24 cellular contexts compared by ENCODE assay signal in the genomic region with DNA sequence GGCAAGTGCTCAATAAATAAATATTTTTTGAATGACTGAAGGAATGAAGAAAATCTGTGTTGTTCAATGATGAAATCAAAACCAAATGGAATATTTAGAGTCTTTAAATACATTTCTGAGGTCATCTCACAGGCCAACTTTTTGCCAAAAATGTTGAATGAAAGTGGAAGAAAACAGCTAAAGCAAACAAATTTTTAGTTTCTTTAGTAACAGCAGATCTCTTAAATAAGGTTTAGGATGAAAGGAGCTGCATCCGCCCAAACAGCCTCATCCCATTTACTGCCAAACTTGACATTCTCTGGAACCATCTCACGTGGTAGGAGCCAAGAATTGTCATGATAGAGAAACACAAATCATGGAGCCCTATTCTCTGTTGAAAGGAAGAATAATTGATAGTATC. TPM values are rescaled to one million over a fixed set of nuclear protein-coding genes. Genes with fewer than 3 reads are reported as not detected.
A peak's percentile ranks its signal among the peaks of the same experiment; 100 is the strongest.
DNase-seq lines count a peak whose midpoint lies in the region; ATAC-seq, FAIRE-seq and TF ChIP-seq lines count a peak whose summit lies in the region.
"Had no signal": no experiment of that assay in that cellular context is flagged by ENCODE, and none has a peak within 500 bp of the region (broad histone marks: within the 10 kb centered on the region; RNA-seq: fewer than 3 reads in every experiment).

No MANE protein-coding gene starts in this region.

- no peak overlapping the region for H2BK12ac ChIP-seq in mesenchymal stem cell (ENCODE audit: low read length in 2 of 2)

- no peak overlapping the region for H2AK5ac ChIP-seq in mesenchymal stem cell (ENCODE audit: low read length, severe bottlenecking)

- no peak overlapping the region for H3K4me3 ChIP-seq in DND-41 (ENCODE audit: low read depth in 1 of 2, low read length in 2 of 2)
- no peak overlapping the region for H3K4me3 ChIP-seq in colonic mucosa
- no peak overlapping the region for H3K4me3 ChIP-seq in mesenchymal stem cell (ENCODE audit: insufficient read depth in 1 of 2, low read depth in 1 of 2, low read length in 2 of 2)
- H3K4me3 ChIP-seq: GM23338, hepatocyte, mucosa of descending colon, SJSA1, smooth muscle cell had no signal

- no peak overlapping the region for H3K14ac ChIP-seq in mesenchymal stem cell (ENCODE audit: low read length in 2 of 2)

- H3K9me3 ChIP-seq in DND-41 (ENCODE audit: insufficient read depth, low read length, severe bottlenecking) (no peaks in the 10 kb centered on the region), colonic mucosa (no peaks in the 10 kb centered on the region), mesenchymal stem cell (ENCODE audit: control insufficient read depth, low read length) (no peaks in the 10 kb centered on the region)
- H3K9me3 ChIP-seq: mucosa of descending colon, SJSA1 had no signal

- intact Hi-C loops in colonic mucosa (cut with DNase I): no loop called here

- H3K4ac ChIP-seq in mesenchymal stem cell (ENCODE audit: low read depth in 1 of 2, low read length in 2 of 2): no peak overlapping the region

- no peak overlapping the region for H3K18ac ChIP-seq in mesenchymal stem cell (ENCODE audit: low read depth in 1 of 2, low read length in 2 of 2)

- no peak overlapping the region for H4K91ac ChIP-seq in mesenchymal stem cell (ENCODE audit: low read length)

- H3K4me1 ChIP-seq in DND-41 (ENCODE audit: insufficient read depth, low read length) (peaks cover 25% of the 10 kb centered on the region), colonic mucosa (no peaks in the 10 kb centered on the region), mesenchymal stem cell (ENCODE audit: control insufficient read depth, insufficient read depth, low read depth, low read length) (peaks cover 8% of the 10 kb centered on the region)
- H3K4me1 ChIP-seq: SJSA1 had no signal

- H3K9ac ChIP-seq in DND-41 (ENCODE audit: low read depth, low read length) (no peak overlapping the region), colonic mucosa (ENCODE audit: low read depth in 2 of 2, low read length in 2 of 2) (no peak overlapping the region), mesenchymal stem cell (ENCODE audit: low read length) (peak overlapping the region; percentile 15)

- no CpG with 5 or more reads among the region's 2 CpGs for WGBS in mesenchymal stem cell

- H3K36me3 ChIP-seq in DND-41 (ENCODE audit: insufficient read depth, low read length): no peaks in the 10 kb centered on the region
- H3K36me3 ChIP-seq in colonic mucosa: no peaks in the 10 kb centered on the region
- H3K36me3 ChIP-seq in mesenchymal stem cell (ENCODE audit: control insufficient read depth in 1 of 2, insufficient read depth in 2 of 2, low read depth in 1 of 2, low read length in 2 of 2): no peaks in the 10 kb centered on the region
- H3K36me3 ChIP-seq: SJSA1 had no signal

- no peak overlapping the region for H2BK5ac ChIP-seq in mesenchymal stem cell (ENCODE audit: low read depth, low read length, poor library complexity, severe bottlenecking)

- TF ChIP-seq CTCF in DND-41 (IDR thresholded peaks at IDR 0.05; ENCODE audit: borderline replicate concordance, extremely low read depth, low read length, poor library complexity, severe bottlenecking): no peak
- no peak for TF ChIP-seq CTCF in colonic mucosa (IDR thresholded peaks at IDR 0.05)

- ATAC-seq in DND-41 (ENCODE audit: insufficient read depth, low read depth): no peak
- ATAC-seq: GM23338, Panc1 had no signal

- H3K27ac ChIP-seq in DND-41 (ENCODE audit: low read length) (no peak overlapping the region), colonic mucosa (peak overlapping the region; percentile 22), mesenchymal stem cell (ENCODE audit: low read length, poor library complexity, severe bottlenecking) (no peak overlapping the region)
- H3K27ac ChIP-seq: hepatocyte, SJSA1 had no signal

- DNase-seq in AG20443 (ENCODE audit: low spot score) (peak; percentile 36), DND-41 (no peak), colonic mucosa (no peak), mesenchymal stem cell (no peak), DMS79 (lab: John Stamatoyannopoulos, UW) (no peak), frontal cortex (ENCODE audit: low spot score in 2 of 2) (no peak), GDM1 (lab: John Stamatoyannopoulos, UW) (no peak), amygdala (lab: John Stamatoyannopoulos, UW) (no peak)
- DNase-seq: activated CD4-positive, alpha-beta T cell treated with anti-CD3 and anti-CD28 coated beads for 48 hours; Kasumi-1; mucosa of descending colon; NCI-H1092; NCI-H2081; NCI-H510A treated with DMSO at 0.1 percent for 48 hours; stimulated activated CD4-positive, alpha-beta T cell treated with anti-CD3 and anti-CD28 coated beads, Interleukin-4, amount 100 ng/mL, for 1 hour; stimulated activated naive CD4-positive, alpha-beta T cell treated with Interleukin-2 at 50 U/mL for 16 hours; T-helper 1 cell had no signal

- no peak overlapping the region for H2BK15ac ChIP-seq in mesenchymal stem cell (ENCODE audit: low read depth, poor library complexity, severe bottlenecking)

- H3K23ac ChIP-seq in mesenchymal stem cell (ENCODE audit: low read length in 2 of 2): no peak overlapping the region

- H4K20me1 ChIP-seq in DND-41 (ENCODE audit: insufficient read depth, low read length): no peaks in the 10 kb centered on the region

- no peak for FAIRE-seq in frontal cortex (lab: Jason Lieb, UNC)
- FAIRE-seq: HTR-8/SVneo had no signal

- H4K8ac ChIP-seq in mesenchymal stem cell (ENCODE audit: low read length): no peak overlapping the region

- no peaks in the 10 kb centered on the region for H3K79me1 ChIP-seq in mesenchymal stem cell (replicated peaks; ENCODE audit: low read length, poor library complexity, severe bottlenecking)

- H2AFZ ChIP-seq in DND-41 (ENCODE audit: low read depth, low read length) (0 out of 2 replicates have a peak overlapping the region, but pooled peaks have one; percentile 10), mesenchymal stem cell (ENCODE audit: low read depth, low read length) (no peak overlapping the region)
- H2AFZ ChIP-seq: GM23338, hepatocyte had no signal

- H3K27me3 ChIP-seq in DND-41 (ENCODE audit: insufficient read depth, low read length, poor library complexity) (no peaks in the 10 kb centered on the region), colonic mucosa (no peaks in the 10 kb centered on the region), mesenchymal stem cell (ENCODE audit: control insufficient read depth in 1 of 2, insufficient read depth in 1 of 2, low read length in 2 of 2) (no peaks in the 10 kb centered on the region)
- H3K27me3 ChIP-seq: hepatocyte, SJSA1 had no signal

- H3K4me2 ChIP-seq in DND-41 (ENCODE audit: insufficient read depth, low read length): no peak overlapping the region
- no peak overlapping the region for H3K4me2 ChIP-seq in mesenchymal stem cell (ENCODE audit: low read length, poor library complexity, severe bottlenecking)
- H3K4me2 ChIP-seq: GM23338, hepatocyte, smooth muscle cell had no signal

- no peak overlapping the region for H2BK120ac ChIP-seq in mesenchymal stem cell (ENCODE audit: low read depth, low read length)

- H3K79me2 ChIP-seq in DND-41 (ENCODE audit: insufficient read depth, low read length): no peaks in the 10 kb centered on the region
- H3K79me2 ChIP-seq: hepatocyte had no signal

RNA-seq across cellular contexts. Expression of a gene that starts 23.6 kb away (rescaled TPM):
- total RNA-seq in colonic mucosa: 1 to 10 TPM; 2.5 to 6.5 TPM
- polyA plus RNA-seq in mesenchymal stem cell (2013, experiment 1 of 2): 6.2 TPM
- 6.2 TPM for polyA plus RNA-seq in mesenchymal stem cell (2013, experiment 2 of 2)
- 4.9 TPM for total RNA-seq in frontal cortex
- total RNA-seq: Daoy had no signal
